Comparison of ENCODE assay signal across 2 cellular contexts in genomic region chr10:96322275-96322674, GRCh38.
A peak's percentile ranks its signal among the peaks of the same experiment; 100 is the strongest.
TF ChIP-seq lines count a peak whose summit lies in the region.

No MANE protein-coding gene starts in this region.

TF ChIP-seq in HepG2, 621 proteins besides CTCF, POLR2A, EP300 and RAD21:
- TF ChIP-seq ZNF607 (CRISPR knock-in tag; IDR thresholded peaks at IDR 0.05; ENCODE audit: borderline replicate concordance), result no peak
- no peak for TF ChIP-seq ZBTB37 (CRISPR knock-in tag; IDR thresholded peaks at IDR 0.05)
- TF ChIP-seq FOXM1 (CRISPR knock-in tag; IDR thresholded peaks at IDR 0.05), result no peak
- no peak for TF ChIP-seq HNRNPH1 (optimal IDR thresholded peaks at IDR 0.05; ENCODE audit: low read depth, low read length)
- TF ChIP-seq KDM5A (IDR thresholded peaks at IDR 0.05; ENCODE audit: borderline replicate concordance, low read length), result no peak
- TF ChIP-seq ZNF124 (CRISPR knock-in tag; IDR thresholded peaks at IDR 0.05), result no peak
- peak; percentile 83 to 84 for TF ChIP-seq MAFK (conservative IDR thresholded peaks at IDR 0.05 in 1 of 2, IDR thresholded peaks at IDR 0.05 in 1 of 2; ENCODE audit: low read length in 2 of 2)
- no peak for TF ChIP-seq JDP2 (CRISPR knock-in tag; IDR thresholded peaks at IDR 0.05; ENCODE audit: borderline replicate concordance)
- TF ChIP-seq ZNF674 (CRISPR knock-in tag; IDR thresholded peaks at IDR 0.05; ENCODE audit: low read depth), result no peak
- peak; percentile 73 for TF ChIP-seq MAFF (IDR thresholded peaks at IDR 0.05; ENCODE audit: low read depth, low read length)
- no peak for TF ChIP-seq ATF3 (CRISPR knock-in tag; IDR thresholded peaks at IDR 0.05)
- TF ChIP-seq SP5 (CRISPR knock-in tag; IDR thresholded peaks at IDR 0.05; ENCODE audit: borderline replicate concordance, low read depth), result no peak

TF ChIP-seq in K562, 482 proteins besides CTCF, POLR2A, EP300 and RAD21:
- TF ChIP-seq MAFF (IDR thresholded peaks at IDR 0.05; ENCODE audit: low read length) (0 out of 2 replicates have a peak, but pooled peaks have one; percentile 25), SFPQ (IDR thresholded peaks at IDR 0.05; ENCODE audit: low read depth, low read length) (no peak), ZNF316 (IDR thresholded peaks at IDR 0.05) (peak; percentile 42; the same call in 1 of the 2 replicates), C11orf30 (IDR thresholded peaks at IDR 0.05; ENCODE audit: low read depth) (0 out of 2 replicates have a peak, but pooled peaks have one; percentile 4), ZNF696 (CRISPR knock-in tag; conservative IDR thresholded peaks at IDR 0.05) (no peak)
